In the genomic region with DNA sequence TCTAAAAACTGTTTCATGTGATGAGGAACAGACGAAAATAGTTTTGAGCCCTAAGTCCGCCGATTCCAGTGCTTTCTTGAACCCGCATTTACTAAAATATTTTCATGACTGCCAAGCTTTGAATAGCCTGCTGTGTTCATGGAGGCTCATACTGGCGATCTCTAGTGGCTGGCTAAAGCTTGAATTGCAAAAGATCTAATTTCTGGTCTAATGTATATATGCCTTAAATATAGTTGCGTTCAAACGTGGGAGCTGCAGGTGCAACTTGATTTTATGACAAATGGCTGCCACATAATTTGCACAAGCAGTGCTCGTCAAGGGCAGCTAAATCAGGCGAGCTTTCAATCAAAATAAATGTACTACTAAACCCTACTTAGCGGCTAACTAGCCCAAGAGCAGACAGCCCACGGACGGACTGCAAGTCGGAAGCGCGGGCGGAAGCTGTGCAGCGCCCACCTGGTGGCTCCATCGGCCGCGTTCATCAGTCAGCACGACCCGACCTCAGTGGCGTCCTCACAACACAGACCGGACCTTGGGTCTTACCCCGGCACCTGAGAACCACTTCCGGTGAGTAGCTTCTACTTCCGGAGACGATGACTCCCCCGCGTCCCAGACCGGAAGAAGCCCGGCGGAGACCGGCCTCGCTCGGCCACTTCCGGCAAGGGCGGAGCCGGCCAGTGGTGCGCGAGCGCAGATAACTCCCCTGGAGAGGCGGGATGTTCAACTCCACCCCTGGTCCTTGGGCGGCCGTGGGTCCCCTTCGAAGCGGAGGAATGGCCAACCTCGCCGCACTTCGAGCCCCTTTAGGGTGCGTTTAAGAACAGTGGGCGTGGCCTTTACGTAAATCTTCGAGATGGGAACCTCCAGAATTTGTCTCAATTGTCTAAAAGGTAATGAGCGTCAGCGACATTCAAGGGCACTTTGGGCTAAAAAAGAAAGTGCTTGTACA, we compare ENCODE assay signal across 8 cellular contexts. TPM values are rescaled to one million over a fixed set of nuclear protein-coding genes. Genes with fewer than 3 reads are reported as not detected.
DNase-seq lines count a peak whose midpoint lies in the region; ATAC-seq and TF ChIP-seq lines count a peak whose summit lies in the region.

No MANE protein-coding gene starts in this region.

- peak overlapping the region; percentile 69 for H3K4me3 ChIP-seq in PC-9
- H3K4me3 ChIP-seq in esophagus muscularis mucosa, result peak overlapping the region; percentile 57 to 80 (median 64)

- 6% methylated on average over 19 of the region's 56 CpGs for WGBS in esophagus muscularis mucosa

- TF ChIP-seq POLR2A in esophagus muscularis mucosa (IDR thresholded peaks at IDR 0.05; ENCODE audit: low read depth), result peak; percentile 34

- CTCF ChIA-PET in PC-9 (lab: Charles Lee), result interaction anchor here (0.5 to 0.6 kb wide), 2 partner anchors 450 to 780 kb away, joined by 3 to 4 read pairs; no protein-coding TSS in a partner anchor

- no peak; the same call in 1 of the 2 replicates for TF ChIP-seq RAD21 in Ishikawa (IDR thresholded peaks at IDR 0.05; ENCODE audit: low read depth)

- no TSS peak for BruUV-seq in PC-9 (replicated peaks; lab: Mats Ljungman, UMichigan)

- H3F3A ChIP-seq in PC-9 (ENCODE audit: insufficient read depth, low read depth), result peaks cover 50% of the 10 kb centered on the region

- peaks cover 15% of the 10 kb centered on the region for H4K20me1 ChIP-seq in PC-9 (ENCODE audit: insufficient read depth)

- peak overlapping the region; percentile 98 for H3K4me2 ChIP-seq in PC-9

- intact Hi-C loops in PC-9 (cut with micrococcal nuclease; ENCODE audit: unreplicated experiment) (loop anchor here (1.0 to 2.0 kb wide), 6 partner anchors 30 to 270 kb away; a partner anchor contains a TSS), esophagus muscularis mucosa (cut with DNase I) (loop anchor here (5.0 to 10.0 kb wide), 2 partner anchors 226 to 274 kb away; a partner anchor contains a TSS)

- no peaks in the 10 kb centered on the region for H3K9me2 ChIP-seq in PC-9 (ENCODE audit: insufficient read depth)

- peak; percentile 96 for ATAC-seq in GM21619 (IDR thresholded peaks at IDR 0.05; ENCODE audit: unreplicated experiment)

- H3K36me3 ChIP-seq in PC-9 (ENCODE audit: low read depth) (peaks cover 34% of the 10 kb centered on the region), esophagus muscularis mucosa (peaks cover 47 to 70% (median 68%) of the 10 kb centered on the region in 4 donors)

- H3K4me1 ChIP-seq in PC-9 (replicated peaks; ENCODE audit: insufficient read depth) (peaks cover 45% of the 10 kb centered on the region), esophagus muscularis mucosa (peaks cover 21 to 47% (median 39%) of the 10 kb centered on the region in 4 donors)

- H3K27ac ChIP-seq in PC-9 (peak overlapping the region; percentile 73), esophagus muscularis mucosa (replicated peaks in 1 of 4) (peak overlapping the region; percentile 79 to 90 (median 84))

- POLR2A ChIA-PET in PC-9 (lab: Charles Lee; ENCODE audit: unreplicated experiment), result interaction anchor here (0.6 to 0.7 kb wide), 6 partner anchors 11 to 818 kb away, joined by 3 to 10 read pairs (median 4); no protein-coding TSS in a partner anchor

- H3K9me3 ChIP-seq in PC-9 (ENCODE audit: insufficient read depth, low read depth) (no peaks in the 10 kb centered on the region), esophagus muscularis mucosa (no peaks in the 10 kb centered on the region)

- DNase-seq in DMS53 treated with DMSO at 0.1 percent for 48 hours (lab: John Stamatoyannopoulos, UW; ENCODE audit: unreplicated experiment) (peak; percentile 98), PC-9 (peak; percentile 90), esophagus muscularis mucosa (ENCODE audit: extremely low spot score) (peak; percentile 97), myocyte (ENCODE audit: low read depth) (peak; percentile 97)
- DNase-seq in activated T-cell treated with anti-CD3 and anti-CD28 coated beads, Interleukin-2, amount 50 U/mL, for 48 hours, result peak; percentile 93 to 94
- DNase-seq in stimulated activated CD8-positive, alpha-beta memory T cell treated with anti-CD3 and anti-CD28 coated beads, Interleukin-7, amount 100 ng/mL, for 4 hours (ENCODE audit: low read depth in 2 of 2), result peak; percentile 73 to 84

- no peaks in the 10 kb centered on the region for H3K27me3 ChIP-seq in PC-9 (ENCODE audit: insufficient read depth, low read depth)
- H3K27me3 ChIP-seq in esophagus muscularis mucosa, result no peaks in the 10 kb centered on the region

- H3K79me2 ChIP-seq in PC-9 (ENCODE audit: low read depth), result peaks cover 43% of the 10 kb centered on the region

- TF ChIP-seq CTCF in PC-9 (conservative IDR thresholded peaks at IDR 0.05) (peak; percentile 24; the same call in 1 of the 2 replicates), esophagus muscularis mucosa (IDR thresholded peaks at IDR 0.05) (peak; percentile 19 to 46 (median 37))

- 0 out of 2 replicates have a peak overlapping the region, but pooled peaks have one; percentile 43 for H2AFZ ChIP-seq in PC-9

- TF ChIP-seq EP300 in Ishikawa (IDR thresholded peaks at IDR 0.05; ENCODE audit: borderline replicate concordance) (peak; percentile 18; the same call in 1 of the 2 replicates), esophagus muscularis mucosa (IDR thresholded peaks at IDR 0.05) (no peak)

TF ChIP-seq in Ishikawa, 13 proteins besides CTCF, POLR2A, EP300 and RAD21:
- 0 out of 2 replicates have a peak, but pooled peaks have one; percentile 12 for TF ChIP-seq TEAD4 (IDR thresholded peaks at IDR 0.05)
- peak; percentile 87 for TF ChIP-seq EGR1 (IDR thresholded peaks at IDR 0.05)
- no peak for TF ChIP-seq CREB1 (IDR thresholded peaks at IDR 0.05; ENCODE audit: low read depth)
- peak; percentile 73; the same call in 1 of the 2 replicates for TF ChIP-seq YY1 (IDR thresholded peaks at IDR 0.05; ENCODE audit: low read depth)
- peak; percentile 36; the same call in 1 of the 2 replicates for TF ChIP-seq TAF1 (IDR thresholded peaks at IDR 0.05; ENCODE audit: low read depth)
- TF ChIP-seq, protein P1, sequence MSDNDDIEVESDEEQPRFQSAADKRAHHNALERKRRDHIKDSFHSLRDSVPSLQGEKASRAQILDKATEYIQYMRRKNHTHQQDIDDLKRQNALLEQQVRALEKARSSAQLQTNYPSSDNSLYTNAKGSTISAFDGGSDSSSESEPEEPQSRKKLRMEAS (IDR thresholded peaks at IDR 0.05), result peak; percentile 71; the same call in 1 of the 2 replicates
- peak; percentile 61; the same call in 1 of the 2 replicates for TF ChIP-seq TCF12 (IDR thresholded peaks at IDR 0.05; ENCODE audit: low read depth)
- no peak; the same call in 1 of the 2 replicates for TF ChIP-seq CEBPB (IDR thresholded peaks at IDR 0.05)
TF ChIP-seq in Ishikawa: peak in this region for 6.

RNA-seq across cellular contexts. Expression of a gene that starts 6.1 kb away (rescaled TPM):
- total RNA-seq in PC-9 (2021) (548 and 560 TPM in 2 replicates), esophagus muscularis mucosa (1,000 to 10,000 TPM in 1 of 4 donors, 100 to 1,000 TPM in 3; 665 to 1,629 (median 791) TPM), myocyte (403 and 405 TPM in 2 replicates)
- 1,608 TPM for polyA plus RNA-seq in myocyte (2012)

RNA-seq across cellular contexts. Expression of a gene that starts 6.2 kb away (rescaled TPM):
- total RNA-seq in PC-9 (2021) (16.1 and 17.0 TPM in 2 replicates), esophagus muscularis mucosa (1 to 10 TPM; 2.2 to 5.4 (median 3.1) TPM), myocyte (3.7 and 4.9 TPM in 2 replicates)
- polyA plus RNA-seq in myocyte (2012), result 5.7 TPM

Comparison
In these comparisons a context has a peak if more than half of its experiments do, and no peak if none do; other contexts are left out.
1. Peak in every context shown above with its lines: DNase-seq, ATAC-seq, H3K4me3 ChIP-seq and H3K27ac ChIP-seq.